20 cellular contexts compared by ENCODE assay signal in the genomic region with DNA sequence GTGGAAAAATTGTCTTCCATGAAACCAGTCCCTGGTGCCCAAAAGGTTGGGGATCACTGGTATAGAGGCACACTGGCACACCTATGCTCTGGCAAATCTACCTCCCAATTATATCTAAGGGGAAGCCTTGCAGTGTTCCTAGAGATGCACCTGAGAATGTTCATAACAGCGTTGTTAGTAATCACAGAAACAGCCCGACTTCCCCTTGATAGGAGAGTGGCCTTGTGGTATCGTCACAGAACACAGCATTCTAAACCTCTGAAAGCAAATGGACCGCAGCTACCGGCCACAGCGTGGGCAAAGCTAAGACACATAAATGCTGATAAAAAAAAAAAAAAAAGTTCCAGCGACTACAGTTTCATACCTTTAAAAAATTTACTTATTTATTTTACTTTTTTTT. TPM values are rescaled to one million over a fixed set of nuclear protein-coding genes. Genes with fewer than 3 reads are reported as not detected.
DNase-seq lines count a peak whose midpoint lies in the region; ATAC-seq, FAIRE-seq and TF ChIP-seq lines count a peak whose summit lies in the region.
"Had no signal": no experiment of that assay in that cellular context is flagged by ENCODE, and none has a peak within 500 bp of the region (broad histone marks: within the 10 kb centered on the region; RNA-seq: fewer than 3 reads in every experiment).

No MANE protein-coding gene starts in this region.

- BruUV-seq in MCF 10A (replicated peaks; lab: Mats Ljungman, UMichigan): no TSS peak

- TF ChIP-seq CTCF in MCF 10A (IDR thresholded peaks at IDR 0.05; ENCODE audit: unreplicated experiment): no peak

- peak; percentile 17 for DNase-seq in activated CD4-positive, alpha-beta memory T cell treated with anti-CD3 and anti-CD28 coated beads, Interleukin-2, amount 10 ng/mL, durations not matched to agents 7 days and 5 days
- DNase-seq in activated CD4-positive, alpha-beta memory T cell treated with anti-CD3 and anti-CD28 coated beads for 36 hours: no peak
- DNase-seq in activated CD8-positive, alpha-beta memory T cell treated with anti-CD3 and anti-CD28 coated beads, Interleukin-2, amount 10 ng/mL, durations not matched to agents 7 days and 5 days: peak; percentile 68
- peak; percentile 7 for DNase-seq in islet precursor cell
- DNase-seq in stimulated activated CD8-positive, alpha-beta memory T cell treated with anti-CD3 and anti-CD28 coated beads, Interleukin-4, amount 100 ng/mL, for 48 hours: peak; percentile 25
- no peak for DNase-seq in GM19239 (ENCODE audit: insufficient read length, low spot score)
- DNase-seq in MCF 10A (ENCODE audit: unreplicated experiment): no peak
- DNase-seq: DMS79 treated with DMSO at 0.1 percent for 48 hours, GM23248, HCEC 1CT, MV-4-11, NCI-H1417 treated with DMSO at 0.1 percent for 48 hours, NCI-H1930, NCI-H2171 treated with DMSO at 0.1 percent for 48 hours, NCI-H446 treated with DMSO at 0.1 percent for 48 hours, NCI-H748 treated with DMSO at 0.1 percent for 48 hours had no signal

- no peak overlapping the region for H3K27ac Mint-ChIP-seq in activated CD4-positive, alpha-beta memory T cell treated with anti-CD3 and anti-CD28 coated beads, Interleukin-2, amount 10 ng/mL, durations not matched to agents 7 days and 5 days
- H3K27ac Mint-ChIP-seq in activated CD4-positive, alpha-beta memory T cell treated with anti-CD3 and anti-CD28 coated beads for 36 hours: no peak overlapping the region
- H3K27ac Mint-ChIP-seq in activated CD8-positive, alpha-beta memory T cell treated with anti-CD3 and anti-CD28 coated beads, Interleukin-2, amount 10 ng/mL, durations not matched to agents 7 days and 5 days: peak overlapping the region; percentile 77
- no peak overlapping the region for H3K27ac Mint-ChIP-seq in MCF 10A (ENCODE audit: low read depth, unreplicated experiment)

- H3K27me3 Mint-ChIP-seq in activated CD4-positive, alpha-beta memory T cell treated with anti-CD3 and anti-CD28 coated beads, Interleukin-2, amount 10 ng/mL, durations not matched to agents 7 days and 5 days: peaks cover 4% of the 10 kb centered on the region
- H3K27me3 Mint-ChIP-seq in activated CD4-positive, alpha-beta memory T cell treated with anti-CD3 and anti-CD28 coated beads for 36 hours: peaks cover under 1% of the 10 kb centered on the region
- H3K27me3 Mint-ChIP-seq in activated CD8-positive, alpha-beta memory T cell treated with anti-CD3 and anti-CD28 coated beads, Interleukin-2, amount 10 ng/mL, durations not matched to agents 7 days and 5 days: no peaks in the 10 kb centered on the region
- H3K27me3 Mint-ChIP-seq in MCF 10A (ENCODE audit: insufficient read depth, unreplicated experiment): no peaks in the 10 kb centered on the region

- H3K36me3 Mint-ChIP-seq in activated CD4-positive, alpha-beta memory T cell treated with anti-CD3 and anti-CD28 coated beads, Interleukin-2, amount 10 ng/mL, durations not matched to agents 7 days and 5 days (ENCODE audit: low read depth): peaks cover 9% of the 10 kb centered on the region
- no peaks in the 10 kb centered on the region for H3K36me3 Mint-ChIP-seq in activated CD4-positive, alpha-beta memory T cell treated with anti-CD3 and anti-CD28 coated beads for 36 hours
- peaks cover 9% of the 10 kb centered on the region for H3K36me3 Mint-ChIP-seq in activated CD8-positive, alpha-beta memory T cell treated with anti-CD3 and anti-CD28 coated beads, Interleukin-2, amount 10 ng/mL, durations not matched to agents 7 days and 5 days
- no peaks in the 10 kb centered on the region for H3K36me3 Mint-ChIP-seq in MCF 10A (ENCODE audit: insufficient read depth, unreplicated experiment)

- no peak for ATAC-seq in activated CD8-positive, alpha-beta memory T cell treated with anti-CD3 and anti-CD28 coated beads, Interleukin-2, amount 10 ng/mL, durations not matched to agents 7 days and 5 days
- no peak for ATAC-seq in HG03354 (IDR thresholded peaks at IDR 0.05; ENCODE audit: poor library complexity, severe bottlenecking, unreplicated experiment)

- H3K4me1 Mint-ChIP-seq in activated CD4-positive, alpha-beta memory T cell treated with anti-CD3 and anti-CD28 coated beads, Interleukin-2, amount 10 ng/mL, durations not matched to agents 7 days and 5 days: peaks cover 56% of the 10 kb centered on the region
- peaks cover 43% of the 10 kb centered on the region for H3K4me1 Mint-ChIP-seq in activated CD4-positive, alpha-beta memory T cell treated with anti-CD3 and anti-CD28 coated beads for 36 hours (ENCODE audit: low read depth)
- peaks cover 67% of the 10 kb centered on the region for H3K4me1 Mint-ChIP-seq in activated CD8-positive, alpha-beta memory T cell treated with anti-CD3 and anti-CD28 coated beads, Interleukin-2, amount 10 ng/mL, durations not matched to agents 7 days and 5 days
- peaks cover 14% of the 10 kb centered on the region for H3K4me1 Mint-ChIP-seq in MCF 10A (ENCODE audit: insufficient read depth, unreplicated experiment)

- intact Hi-C loops in activated CD4-positive, alpha-beta memory T cell treated with anti-CD3 and anti-CD28 coated beads for 36 hours (cut with micrococcal nuclease): no loop called here
- intact Hi-C loops in MCF 10A (cut with micrococcal nuclease): no loop called here

- CTCF ChIA-PET in activated CD4-positive, alpha-beta memory T cell treated with anti-CD3 and anti-CD28 coated beads, Interleukin-2, amount 10 ng/mL, durations not matched to agents 7 days and 5 days (lab: Charles Lee): interaction anchor here (0.6 to 11.1 kb wide), 7 partner anchors 10 to 316 kb away, joined by 3 to 167 read pairs (median 90); no protein-coding TSS in a partner anchor
- CTCF ChIA-PET in activated CD4-positive, alpha-beta memory T cell treated with anti-CD3 and anti-CD28 coated beads for 36 hours (lab: Charles Lee): interaction anchor here (0.6 to 16.4 kb wide), 8 partner anchors 12 to 369 kb away, joined by 3 to 250 read pairs (median 40); a partner anchor contains a TSS
- CTCF ChIA-PET in activated CD8-positive, alpha-beta memory T cell treated with anti-CD3 and anti-CD28 coated beads, Interleukin-2, amount 10 ng/mL, durations not matched to agents 7 days and 5 days (lab: Charles Lee): interaction anchor here (0.6 to 27.4 kb wide), 8 partner anchors 11 to 670 kb away, joined by 3 to 559 read pairs (median 48); no protein-coding TSS in a partner anchor
- CTCF ChIA-PET in MCF 10A (lab: Yijun Ruan, JAX): interaction anchor here (3.9 to 9.0 kb wide), 3 partner anchors 13 to 59 kb away, joined by 25 to 72 read pairs (median 50); no protein-coding TSS in a partner anchor

- H3K4me3 Mint-ChIP-seq in activated CD4-positive, alpha-beta memory T cell treated with anti-CD3 and anti-CD28 coated beads, Interleukin-2, amount 10 ng/mL, durations not matched to agents 7 days and 5 days: no peak overlapping the region
- no peak overlapping the region for H3K4me3 Mint-ChIP-seq in activated CD4-positive, alpha-beta memory T cell treated with anti-CD3 and anti-CD28 coated beads for 36 hours
- no peak overlapping the region for H3K4me3 Mint-ChIP-seq in activated CD8-positive, alpha-beta memory T cell treated with anti-CD3 and anti-CD28 coated beads, Interleukin-2, amount 10 ng/mL, durations not matched to agents 7 days and 5 days
- no peak overlapping the region for H3K4me3 Mint-ChIP-seq in MCF 10A (ENCODE audit: unreplicated experiment)

- POLR2A ChIA-PET in activated CD4-positive, alpha-beta memory T cell treated with anti-CD3 and anti-CD28 coated beads, Interleukin-2, amount 10 ng/mL, durations not matched to agents 7 days and 5 days (lab: Charles Lee): interaction anchor here (1.1 to 2.4 kb wide), 2 partner anchors 12 to 20 kb away, joined by 4 to 19 read pairs; no protein-coding TSS in a partner anchor
- POLR2A ChIA-PET in activated CD4-positive, alpha-beta memory T cell treated with anti-CD3 and anti-CD28 coated beads for 36 hours (lab: Charles Lee): interaction anchor here (2.3 kb wide), 1 partner anchor 48 kb away, joined by 6 read pairs; no protein-coding TSS in a partner anchor
- POLR2A ChIA-PET in MCF 10A (lab: Yijun Ruan, JAX): no interaction called here

- H3K9me3 Mint-ChIP-seq in activated CD4-positive, alpha-beta memory T cell treated with anti-CD3 and anti-CD28 coated beads, Interleukin-2, amount 10 ng/mL, durations not matched to agents 7 days and 5 days: no peaks in the 10 kb centered on the region
- no peaks in the 10 kb centered on the region for H3K9me3 Mint-ChIP-seq in activated CD4-positive, alpha-beta memory T cell treated with anti-CD3 and anti-CD28 coated beads for 36 hours
- no peaks in the 10 kb centered on the region for H3K9me3 Mint-ChIP-seq in activated CD8-positive, alpha-beta memory T cell treated with anti-CD3 and anti-CD28 coated beads, Interleukin-2, amount 10 ng/mL, durations not matched to agents 7 days and 5 days (ENCODE audit: low read depth)
- H3K9me3 Mint-ChIP-seq in MCF 10A (ENCODE audit: unreplicated experiment): no peaks in the 10 kb centered on the region

- FAIRE-seq in GM19239 (lab: Jason Lieb, UNC): no peak
- FAIRE-seq: A204.1, G401.6 had no signal

RNA-seq across cellular contexts. Expression of a gene that starts 39.1 kb away (rescaled TPM):
- 1 to 10 TPM; 7.4 to 8.3 TPM for total RNA-seq in activated CD4-positive, alpha-beta memory T cell treated with anti-CD3 and anti-CD28 coated beads, Interleukin-2, amount 10 ng/mL, durations not matched to agents 7 days and 5 days
- total RNA-seq in activated CD4-positive, alpha-beta memory T cell treated with anti-CD3 and anti-CD28 coated beads for 36 hours: 1 to 10 TPM; 4.7 to 6.0 TPM
- total RNA-seq in activated CD8-positive, alpha-beta memory T cell treated with anti-CD3 and anti-CD28 coated beads, Interleukin-2, amount 10 ng/mL, durations not matched to agents 7 days and 5 days: 10 to 100 TPM in 1 of 2 experiments, 1 to 10 TPM in 1; 7.3 to 19.9 TPM
- 10.1 and 10.2 TPM in 2 replicates for total RNA-seq in MCF 10A (2022)

RNA-seq across cellular contexts. Expression of a gene that starts 46.9 kb away (rescaled TPM):
- 10 to 100 TPM; 12.3 to 12.4 TPM for total RNA-seq in activated CD4-positive, alpha-beta memory T cell treated with anti-CD3 and anti-CD28 coated beads, Interleukin-2, amount 10 ng/mL, durations not matched to agents 7 days and 5 days
- total RNA-seq in activated CD4-positive, alpha-beta memory T cell treated with anti-CD3 and anti-CD28 coated beads for 36 hours: 1 to 10 TPM; 6.7 to 6.9 TPM
- 10 to 100 TPM; 34.4 to 47.9 TPM for total RNA-seq in activated CD8-positive, alpha-beta memory T cell treated with anti-CD3 and anti-CD28 coated beads, Interleukin-2, amount 10 ng/mL, durations not matched to agents 7 days and 5 days
- not detected in 2 replicates for total RNA-seq in MCF 10A (2022)
- total RNA-seq: GM23248, HT1080 had no signal

RNA-seq across cellular contexts. Expression of a gene that starts 53.0 kb away (rescaled TPM):
- 1 to 10 TPM; 9.1 to 9.7 TPM for total RNA-seq in activated CD4-positive, alpha-beta memory T cell treated with anti-CD3 and anti-CD28 coated beads, Interleukin-2, amount 10 ng/mL, durations not matched to agents 7 days and 5 days
- total RNA-seq in activated CD4-positive, alpha-beta memory T cell treated with anti-CD3 and anti-CD28 coated beads for 36 hours: 1 to 10 TPM; 7.0 to 7.9 TPM
- 10 to 100 TPM; 19.7 to 20.2 TPM for total RNA-seq in activated CD8-positive, alpha-beta memory T cell treated with anti-CD3 and anti-CD28 coated beads, Interleukin-2, amount 10 ng/mL, durations not matched to agents 7 days and 5 days
- 3.8 and 4.1 TPM in 2 replicates for total RNA-seq in MCF 10A (2022)

Comparison
In these comparisons a context has a peak if more than half of its experiments do, and no peak if none do; other contexts are left out.
1. DNase-seq: peak in activated CD4-positive, alpha-beta memory T cell treated with anti-CD3 and anti-CD28 coated beads, Interleukin-2, amount 10 ng/mL, durations not matched to agents 7 days and 5 days (single experiment), activated CD8-positive, alpha-beta memory T cell treated with anti-CD3 and anti-CD28 coated beads, Interleukin-2, amount 10 ng/mL, durations not matched to agents 7 days and 5 days (single experiment), islet precursor cell (single experiment) and stimulated activated CD8-positive, alpha-beta memory T cell treated with anti-CD3 and anti-CD28 coated beads, Interleukin-4, amount 100 ng/mL, for 48 hours (single experiment); none in activated CD4-positive, alpha-beta memory T cell treated with anti-CD3 and anti-CD28 coated beads for 36 hours (single experiment), GM19239 (single experiment) and MCF 10A (single experiment).